Comparison of ENCODE assay signal across 10 cellular contexts in the genomic region with DNA sequence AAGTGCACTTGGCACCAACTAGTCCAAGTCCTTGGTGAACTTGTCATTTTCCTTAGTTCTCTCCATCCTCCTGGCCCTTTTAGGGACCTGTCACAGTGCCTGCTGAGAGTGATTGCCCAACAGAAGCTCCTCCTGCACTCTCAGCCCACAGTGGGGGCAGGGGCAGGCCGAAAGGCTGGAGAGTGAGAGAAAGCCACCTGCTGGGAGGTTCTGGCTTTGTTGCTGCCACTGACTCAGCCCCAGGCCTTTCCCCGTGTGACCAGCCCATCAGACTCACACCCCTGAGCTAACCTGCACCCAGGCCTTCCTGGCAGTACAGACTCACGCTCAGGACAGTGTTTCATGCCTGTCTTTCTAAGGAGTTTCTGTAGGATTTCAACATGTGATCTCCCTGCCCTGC. TPM values are rescaled to one million over a fixed set of nuclear protein-coding genes. Genes with fewer than 3 reads are reported as not detected.
A peak's percentile ranks its signal among the peaks of the same experiment; 100 is the strongest.
DNase-seq lines count a peak whose midpoint lies in the region; ATAC-seq and TF ChIP-seq lines count a peak whose summit lies in the region.
"Had no signal": no experiment of that assay in that cellular context is flagged by ENCODE, and none has a peak within 500 bp of the region (broad histone marks: within the 10 kb centered on the region; RNA-seq: fewer than 3 reads in every experiment).

No MANE protein-coding gene starts in this region.

- H3K4me3 Mint-ChIP-seq in Caco-2 (ENCODE audit: unreplicated experiment), result no peak overlapping the region
- H3K4me3 Mint-ChIP-seq: natural killer cell treated with Interleukin-12 subunit alpha and Interleukin-12 subunit beta and Interleukin-15 and Interleukin-18, amount 100 ng/mL, for 72 hours had no signal

- CTCF ChIA-PET in Caco-2 (lab: Charles Lee), result interaction anchor here (0.9 to 2.2 kb wide), 10 partner anchors 11 to 226 kb away, joined by 3 to 34 read pairs (median 4); no protein-coding TSS in a partner anchor

- intact Hi-C loops in Caco-2 (cut with micrococcal nuclease; ENCODE audit: unreplicated experiment), result loop anchor here (1.0 kb wide), 1 partner anchor 22 kb away; no protein-coding TSS in a partner anchor
- intact Hi-C loops in adrenal gland (cut with DNase I), result no loop called here

- peaks cover 27% of the 10 kb centered on the region for H3K4me1 ChIP-seq in Caco-2
- peaks cover 4 to 18% of the 10 kb centered on the region in 2 donors for H3K4me1 ChIP-seq in adrenal gland (replicated peaks in 1 of 2)
- H3K4me1 ChIP-seq: uterus had no signal

- no peak for ATAC-seq in HG02840 (IDR thresholded peaks at IDR 0.05; ENCODE audit: low FRiP score, unreplicated experiment)
- no peak for ATAC-seq in HG03196 (IDR thresholded peaks at IDR 0.05; ENCODE audit: unreplicated experiment)

- H3K9me3 ChIP-seq in Caco-2, result no peaks in the 10 kb centered on the region
- H3K9me3 ChIP-seq in adrenal gland (replicated peaks in 1 of 3), result no peaks in the 10 kb centered on the region
- H3K9me3 ChIP-seq: uterus had no signal

- TF ChIP-seq POLR2A in adrenal gland (IDR thresholded peaks at IDR 0.05), result no peak

- POLR2A ChIA-PET in Caco-2 (lab: Charles Lee), result no interaction called here

- no peaks in the 10 kb centered on the region for H3K36me3 ChIP-seq in Caco-2 (ENCODE audit: control insufficient read depth, insufficient read depth, low read length)
- H3K36me3 ChIP-seq in adrenal gland (replicated peaks in 1 of 2), result no peaks in the 10 kb centered on the region
- H3K36me3 ChIP-seq: uterus had no signal

- 17 to 30% (median 22%) methylated on average over 3 of the region's 3 CpGs for WGBS in adrenal gland, 4 donors

- DNase-seq in Caco-2 (peak; percentile 77 to 81), KG1 (lab: John Stamatoyannopoulos, UW) (peak; percentile 37), adrenal gland (peak; percentile 60 to 91 (median 89)), left kidney (ENCODE audit: low read depth, low spot score) (peak; percentile 61), DMS153 (lab: John Stamatoyannopoulos, UW) (no peak), cortex of kidney (lab: John Stamatoyannopoulos, UW) (no peak)
- DNase-seq: uterus had no signal

- no peaks in the 10 kb centered on the region for H3K27me3 Mint-ChIP-seq in Caco-2 (ENCODE audit: insufficient read depth, unreplicated experiment)

- H3K27me3 ChIP-seq in Caco-2 (replicated peaks; ENCODE audit: control insufficient read depth, insufficient read depth, low read length), result no peaks in the 10 kb centered on the region
- no peaks in the 10 kb centered on the region for H3K27me3 ChIP-seq in adrenal gland
- H3K27me3 ChIP-seq: uterus had no signal

- H3K9me3 Mint-ChIP-seq in Caco-2 (ENCODE audit: unreplicated experiment), result no peaks in the 10 kb centered on the region
- H3K9me3 Mint-ChIP-seq: natural killer cell treated with Interleukin-12 subunit alpha and Interleukin-12 subunit beta and Interleukin-15 and Interleukin-18, amount 100 ng/mL, for 72 hours had no signal

- H3K27ac ChIP-seq in adrenal gland, result peak overlapping the region in 1 of 5 donors; percentile 63
- H3K27ac ChIP-seq: uterus had no signal

- H3K36me3 Mint-ChIP-seq in Caco-2 (ENCODE audit: insufficient read depth, unreplicated experiment), result no peaks in the 10 kb centered on the region
- H3K36me3 Mint-ChIP-seq: natural killer cell treated with Interleukin-12 subunit alpha and Interleukin-12 subunit beta and Interleukin-15 and Interleukin-18, amount 100 ng/mL, for 72 hours had no signal

- H3K4me1 Mint-ChIP-seq in Caco-2 (ENCODE audit: low read depth, unreplicated experiment), result peaks cover 19% of the 10 kb centered on the region

- H3K4me3 ChIP-seq in Caco-2 (ENCODE audit: low read depth, low read length) (no peak overlapping the region), adrenal gland (no peak overlapping the region)
- H3K4me3 ChIP-seq: uterus had no signal

- BruUV-seq in Caco-2 (replicated peaks; lab: Mats Ljungman, UMichigan), result no TSS peak

- H3K27ac Mint-ChIP-seq in Caco-2 (ENCODE audit: unreplicated experiment), result no peak overlapping the region
- H3K27ac Mint-ChIP-seq: natural killer cell treated with Interleukin-12 subunit alpha and Interleukin-12 subunit beta and Interleukin-15 and Interleukin-18, amount 100 ng/mL, for 72 hours had no signal

- TF ChIP-seq CTCF in Caco-2 (IDR thresholded peaks at IDR 0.05; ENCODE audit: insufficient read depth in 1 of 2, low read depth in 1 of 2, low read length in 1 of 2, severe bottlenecking in 1 of 2, unreplicated experiment in 1 of 2) (peak; percentile 40 to 46), adrenal gland (IDR thresholded peaks at IDR 0.05) (peak in 4 of 6 experiments; percentile 34 to 65 (median 56))

RNA-seq across cellular contexts. Expression of gene PROK1, which starts 17.1 kb away (rescaled TPM):
- total RNA-seq in Caco-2 (2022) (not detected in 2 replicates), adrenal gland (10 to 100 TPM in 1 of 8 donors, 1 to 10 TPM in 6, under 1 TPM in 1; 0.76 to 12.9 (median 6.4) TPM)
- polyA plus RNA-seq in adrenal gland, result 1 to 10 TPM; 4.0 to 6.2 (median 4.8) TPM

RNA-seq across cellular contexts. Expression of gene LAMTOR5, which starts 26.3 kb away (rescaled TPM):
- total RNA-seq in Caco-2 (2022) (104 and 106 TPM in 2 replicates), adrenal gland (100 to 1,000 TPM in 6 of 8 donors, 10 to 100 TPM in 2; 81.3 to 152 (median 117) TPM)
- polyA plus RNA-seq in adrenal gland, result 100 to 1,000 TPM; 211 to 299 (median 217) TPM

RNA-seq across cellular contexts. Expression of gene SLC16A4, which starts 43.0 kb away (rescaled TPM):
- 7.6 and 9.3 TPM in 2 replicates for total RNA-seq in Caco-2 (2022)
- total RNA-seq in adrenal gland, result 10 to 100 TPM in 3 of 8 donors, 1 to 10 TPM in 5; 4.1 to 15.7 (median 7.2) TPM
- 1 to 10 TPM; 2.8 to 4.7 (median 3.2) TPM for polyA plus RNA-seq in adrenal gland

Comparison
In these comparisons a context has a peak if more than half of its experiments do, and no peak if none do; other contexts are left out.
1. DNase-seq: peak in Caco-2 (2 of 2), KG1 (single experiment), adrenal gland (7 of 7) and left kidney (single experiment); none in DMS153 (single experiment) and cortex of kidney (single experiment).